ENCODE assay signal across 9 cellular contexts in the genomic region with DNA sequence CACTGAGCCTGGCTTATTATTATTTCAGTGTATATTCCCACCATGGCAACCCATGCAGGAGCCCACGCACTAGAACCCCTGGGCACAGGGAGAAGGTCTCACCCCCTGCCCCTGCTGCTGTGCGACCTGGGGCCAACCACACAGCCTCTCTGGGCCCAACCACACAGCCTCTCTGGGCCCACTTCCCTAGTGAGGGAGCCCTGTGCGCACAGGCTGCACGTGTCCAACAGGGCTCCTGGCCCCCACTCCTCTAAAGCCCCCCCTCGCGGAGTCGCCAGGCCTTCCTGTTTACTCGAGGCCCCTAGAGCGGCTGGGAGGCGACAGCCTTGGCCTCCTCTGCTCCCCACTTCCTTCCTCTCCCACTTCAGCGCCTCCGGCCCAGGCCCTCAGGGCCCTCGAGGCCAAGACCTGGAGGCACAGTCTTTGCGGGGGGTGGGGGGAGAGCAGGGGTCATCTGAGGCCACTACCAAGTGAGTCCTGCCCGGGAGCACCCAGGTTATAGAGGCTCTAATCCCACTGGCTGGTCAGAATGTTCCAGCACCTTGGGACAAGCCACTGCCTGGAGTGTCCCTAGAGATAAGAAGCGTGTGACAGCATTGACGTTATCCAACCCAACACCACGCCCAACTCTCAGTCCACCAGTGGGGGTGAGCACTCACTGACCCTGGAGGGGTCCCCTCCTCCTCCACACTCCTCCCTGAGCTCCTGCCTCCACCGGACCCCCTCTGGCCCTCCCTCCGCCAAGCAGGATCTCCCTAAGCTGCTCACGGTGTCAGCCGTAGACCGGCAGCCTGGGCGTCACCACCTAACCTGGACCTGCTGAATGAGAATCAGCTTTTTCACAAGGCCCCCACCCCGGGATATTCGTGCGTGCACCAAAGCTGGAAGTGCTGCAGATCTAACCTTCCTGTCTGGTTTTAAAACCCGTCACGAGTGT. TPM values are rescaled to one million over a fixed set of nuclear protein-coding genes. Genes with fewer than 3 reads are reported as not detected.
DNase-seq lines count a peak whose midpoint lies in the region; ATAC-seq, FAIRE-seq and TF ChIP-seq lines count a peak whose summit lies in the region.
"Had no signal": no experiment of that assay in that cellular context is flagged by ENCODE, and none has a peak within 500 bp of the region (broad histone marks: within the 10 kb centered on the region; RNA-seq: fewer than 3 reads in every experiment).

No MANE protein-coding gene starts in this region.

- in situ Hi-C loops in GM12878 (cut with MboI) = no loop called here

- H3K4me1 ChIP-seq in Peyer's patch (peaks cover 0 to 41% (median 36%) of the 10 kb centered on the region in 4 donors), GM12878 (ENCODE audit: control insufficient read depth, insufficient read depth, low read length) (peaks cover 31% of the 10 kb centered on the region), mucosa of descending colon (ENCODE audit: low read depth) (no peaks in the 10 kb centered on the region), thyroid gland (peaks cover 20 to 61% of the 10 kb centered on the region in 2 donors)

- RAD21 ChIA-PET in GM12878 (lab: Charles Lee; ENCODE audit: unreplicated experiment) = interaction anchor here (0.6 to 1.3 kb wide), 5 partner anchors 34 to 128 kb away, joined by 3 to 5 read pairs (median 3); a partner anchor contains a TSS

- FAIRE-seq in GM12878 (lab: Jason Lieb, UNC) = no peak
- FAIRE-seq: frontal cortex had no signal

- 22% methylated on average over 29 of the region's 29 CpGs for WGBS in GM12878 (ENCODE audit: insufficient coverage, insufficient replicate concordance, low lambda C conversion rate, missing lambda C conversion rate)
- 45 to 46% methylated on average over 26 to 29 of the region's 29 CpGs for WGBS in thyroid gland, 2 donors

- H3K27me3 ChIP-seq in Peyer's patch = no peaks in the 10 kb centered on the region
- no peaks in the 10 kb centered on the region for H3K27me3 ChIP-seq in GM12878 (replicated peaks in 1 of 2; ENCODE audit: control insufficient read depth in 2 of 2, insufficient read depth in 2 of 2, low read length in 1 of 2)
- no peaks in the 10 kb centered on the region for H3K27me3 ChIP-seq in thyroid gland

- BruUV-seq in GM12878 (replicated peaks; lab: Mats Ljungman, UMichigan) = no TSS peak

- TF ChIP-seq RAD21 in GM12878 (IDR thresholded peaks at IDR 0.05; ENCODE audit: insufficient read depth, low read depth, low read length) = no peak

- DNase-seq in Ammon's horn (ENCODE audit: low spot score) = peak; percentile 74
- DNase-seq in Peyer's patch = peak; percentile 71 to 96 (median 94)
- no peak for DNase-seq in GM12878 (ENCODE audit: low read depth, low spot score)
- peak; percentile 72 to 92 (median 79) for DNase-seq in mucosa of descending colon
- DNase-seq in thyroid gland = peak; percentile 62
- DNase-seq in SHP77 (lab: John Stamatoyannopoulos, UW) = no peak
- DNase-seq in NK-92 (lab: John Stamatoyannopoulos, UW; ENCODE audit: unreplicated experiment) = no peak
- DNase-seq in SK-N-DZ (ENCODE audit: low spot score) = no peak

- H3K9me3 ChIP-seq in Peyer's patch (no peaks in the 10 kb centered on the region), GM12878 (replicated peaks; ENCODE audit: control insufficient read depth, insufficient read depth, low read length) (no peaks in the 10 kb centered on the region), mucosa of descending colon (no peaks in the 10 kb centered on the region), thyroid gland (no peaks in the 10 kb centered on the region)

- no peak for TF ChIP-seq CTCF in Peyer's patch (IDR thresholded peaks at IDR 0.05)
- no peak for TF ChIP-seq CTCF in GM12878 (IDR thresholded peaks at IDR 0.05 in 2 of 3, conservative IDR thresholded peaks at IDR 0.05 in 1 of 3; ENCODE audit: control insufficient read depth in 2 of 3, extremely low read depth in 1 of 3, insufficient read depth in 1 of 3, low read depth in 3 of 3, low read length in 3 of 3)
- no peak for TF ChIP-seq CTCF in mucosa of descending colon (IDR thresholded peaks at IDR 0.05)
- TF ChIP-seq CTCF in thyroid gland (IDR thresholded peaks at IDR 0.05) = no peak

- no peak overlapping the region for H3K4me2 ChIP-seq in GM12878 (ENCODE audit: control insufficient read depth, insufficient read depth)

- SMC1A ChIA-PET in GM12878 (lab: Charles Lee; ENCODE audit: uncharacterized antibody, unreplicated experiment) = interaction anchor here (0.9 kb wide), 2 partner anchors 59 to 127 kb away, joined by 3 to 5 read pairs; a partner anchor contains a TSS

- CTCF ChIA-PET in GM12878 (lab: Yijun Ruan, JAX) = interaction anchor here (0.7 to 3.1 kb wide), 7 partner anchors 7 to 127 kb away, joined by 3 to 14 read pairs (median 4); a partner anchor contains a TSS

- H3K9ac ChIP-seq in GM12878 (ENCODE audit: control insufficient read depth, insufficient read depth, low read length) = no peak overlapping the region

- H3K79me2 ChIP-seq in GM12878 (ENCODE audit: control insufficient read depth, insufficient read depth, low read length) = no peaks in the 10 kb centered on the region

- peak; percentile 19 for ATAC-seq in GM12878
- ATAC-seq in mucosa of descending colon = peak; percentile 78

- H3K27ac ChIP-seq in Peyer's patch = peak overlapping the region; percentile 77 to 82 (median 80)
- no peak overlapping the region for H3K27ac ChIP-seq in GM12878 (ENCODE audit: control insufficient read depth, insufficient read depth)
- peak overlapping the region; percentile 65 to 79 (median 77) for H3K27ac ChIP-seq in thyroid gland

- intact Hi-C loops in GM12878 (cut with micrococcal nuclease; ENCODE audit: unreplicated experiment) (no loop called here), mucosa of descending colon (cut with DNase I, micrococcal nuclease) (no loop called here), thyroid gland (cut with DNase I) (loop anchor here (10.0 kb wide), 1 partner anchor 78 kb away; a partner anchor contains a TSS)

- H3K4me3 ChIP-seq in Peyer's patch = no peak overlapping the region
- H3K4me3 ChIP-seq in GM12878 = no peak overlapping the region
- no peak overlapping the region for H3K4me3 ChIP-seq in mucosa of descending colon
- no peak overlapping the region for H3K4me3 ChIP-seq in thyroid gland (replicated peaks in 1 of 3)

- no peaks in the 10 kb centered on the region for H4K20me1 ChIP-seq in GM12878 (ENCODE audit: control insufficient read depth, insufficient read depth)

- H2AFZ ChIP-seq in GM12878 (ENCODE audit: control insufficient read depth, low read depth, low read length) = peak overlapping the region; percentile 72

- TF ChIP-seq EP300 in GM12878 (IDR thresholded peaks at IDR 0.05; ENCODE audit: borderline replicate concordance in 1 of 2, control insufficient read depth in 1 of 2, low read depth in 2 of 2, low read length in 2 of 2) = no peak

- no peaks in the 10 kb centered on the region for H3K36me3 ChIP-seq in Peyer's patch
- no peaks in the 10 kb centered on the region for H3K36me3 ChIP-seq in GM12878 (ENCODE audit: control insufficient read depth in 2 of 2, insufficient read depth in 2 of 2, low read length in 1 of 2)
- H3K36me3 ChIP-seq in mucosa of descending colon (ENCODE audit: low read depth) = no peaks in the 10 kb centered on the region
- peaks cover 0 to under 1% of the 10 kb centered on the region in 2 donors for H3K36me3 ChIP-seq in thyroid gland

- POLR2A ChIA-PET in GM12878 (lab: Charles Lee) = interaction anchor here (0.6 kb wide), 1 partner anchor 57 kb away, joined by 3 read pairs; no protein-coding TSS in a partner anchor

- no peak for TF ChIP-seq POLR2A in Peyer's patch (IDR thresholded peaks at IDR 0.05)
- TF ChIP-seq POLR2A in GM12878 (IDR thresholded peaks at IDR 0.05; ENCODE audit: low read depth, low read length) = no peak
- TF ChIP-seq POLR2A in thyroid gland (IDR thresholded peaks at IDR 0.05) = no peak

RNA-seq across cellular contexts. Expression of a gene that starts 7.9 kb away (rescaled TPM):
- total RNA-seq in Peyer's patch (10 to 100 TPM in 3 of 4 donors, 1 to 10 TPM in 1; 7.0 to 49.5 (median 25.0) TPM), GM12878 (2014; rRNA removed) (0.60 and 0.79 TPM in 2 replicates), GM12878 (2014; rRNA removed; fragmentation: Illumina TruSeq; extraction: Trizol) (0.64 and 1.0 TPM in 2 replicates), GM12878 (2021) (9.1 and 10.1 TPM in 2 replicates), mucosa of descending colon (10 to 100 TPM; 18.3 to 35.5 (median 34.8) TPM), thyroid gland (100 to 1,000 TPM in 1 of 4 donors, 10 to 100 TPM in 3; 45.6 to 115 (median 51.1) TPM)
- total RNA-seq in GM12878 (2013; cell fraction: nucleolus; rRNA removed) = 4.0 and 5.4 TPM in 2 replicates
- 1.8 TPM for polyA plus RNA-seq in GM12878 (2011; ENCODE audit: low read depth)
- polyA plus RNA-seq in GM12878 (2011; rRNA removed) (0.16 and 0.18 TPM in 2 replicates), GM12878 (2014; fragmentation: Illumina TruSeq; extraction: Trizol) (0.98 and 3.0 TPM in 2 replicates), GM12878 (2014; fragmentation: Nextera tagmentation; extraction: Ambion mirVana) (under 1 TPM; 0.14 to 0.24 TPM), GM12878 (2014; rRNA removed) (3.3 and 4.2 TPM in 2 replicates), GM12878 (2016; fragmentation: Nextera tagmentation; extraction: Ambion mirVana) (1 to 10 TPM; 4.2 to 5.0 TPM)
- polyA plus RNA-seq in GM12878 (2011; cell fraction: cytosol; rRNA removed) = 0.37 and 0.43 TPM in 2 replicates
- polyA plus RNA-seq in GM12878 (2011; cell fraction: nucleus; rRNA removed) = 1.2 and 1.6 TPM in 2 replicates
- polyA plus RNA-seq in GM12878 (2012) = 4.8 and 5.9 TPM in 2 replicates
- 0.15 and 0.41 TPM in 2 replicates for polyA minus RNA-seq in GM12878 (2011; rRNA and poly(A)+ RNA removed)
- polyA minus RNA-seq in GM12878 (2011; cell fraction: cytosol; rRNA and poly(A)+ RNA removed) = 1.2 and 2.0 TPM in 2 replicates
- 0.12 and 0.67 TPM in 2 replicates for polyA minus RNA-seq in GM12878 (2011; cell fraction: nucleus; rRNA and poly(A)+ RNA removed)
- 0.74 and 0.76 TPM in 2 replicates for polyA plus RNA-seq in SK-N-DZ (2014; cell fraction: cytosol; rRNA removed)
- polyA plus RNA-seq in SK-N-DZ (2014; cell fraction: nucleus; rRNA removed) = 0.28 and 0.34 TPM in 2 replicates

RNA-seq across cellular contexts. Expression of a gene that starts 15.1 kb away (rescaled TPM):
- total RNA-seq in Peyer's patch = 10 to 100 TPM in 3 of 4 donors, 1 to 10 TPM in 1; 2.5 to 22.3 (median 18.4) TPM
- total RNA-seq in GM12878 (2013; cell fraction: nucleolus; rRNA removed) = 1.8 and 2.4 TPM in 2 replicates
- 0.87 and 3.1 TPM in 2 replicates for total RNA-seq in GM12878 (2014; rRNA removed)
- 0.14 and 1.8 TPM in 2 replicates for total RNA-seq in GM12878 (2014; rRNA removed; fragmentation: Illumina TruSeq; extraction: Trizol)
- 2.1 and 2.2 TPM in 2 replicates for total RNA-seq in GM12878 (2021)
- 1.8 TPM for polyA plus RNA-seq in GM12878 (2011; ENCODE audit: low read depth)
- polyA plus RNA-seq in GM12878 (2011; rRNA removed) = 0.98 and 1.8 TPM in 2 replicates
- polyA plus RNA-seq in GM12878 (2011; cell fraction: cytosol; rRNA removed) = 2.5 and 3.1 TPM in 2 replicates
- polyA plus RNA-seq in GM12878 (2011; cell fraction: nucleus; rRNA removed) = 21.6 and 27.7 TPM in 2 replicates
- polyA plus RNA-seq in GM12878 (2012) = 5.1 and 8.4 TPM in 2 replicates
- polyA plus RNA-seq in GM12878 (2014; fragmentation: Illumina TruSeq; extraction: Trizol) = 1.3 and 1.8 TPM in 2 replicates
- 1 to 10 TPM in 1 of 2 experiments, under 1 TPM in 1; 0.23 to 1.4 TPM for polyA plus RNA-seq in GM12878 (2014; fragmentation: Nextera tagmentation; extraction: Ambion mirVana)
- 2.1 and 4.7 TPM in 2 replicates for polyA plus RNA-seq in GM12878 (2014; rRNA removed)
- 1 to 10 TPM; 1.4 to 2.2 TPM for polyA plus RNA-seq in GM12878 (2016; fragmentation: Nextera tagmentation; extraction: Ambion mirVana)
- 0.29 and 0.88 TPM in 2 replicates for polyA minus RNA-seq in GM12878 (2011; rRNA and poly(A)+ RNA removed)
- 3.3 and 6.0 TPM in 2 replicates for polyA minus RNA-seq in GM12878 (2011; cell fraction: cytosol; rRNA and poly(A)+ RNA removed)
- polyA minus RNA-seq in GM12878 (2011; cell fraction: nucleus; rRNA and poly(A)+ RNA removed) = 0.24 and 0.67 TPM in 2 replicates
- total RNA-seq in mucosa of descending colon = 100 to 1,000 TPM in 2 of 3 donors, 10 to 100 TPM in 1; 66.7 to 157 (median 106) TPM
- 10 to 100 TPM; 56.3 to 98.9 (median 86.3) TPM for total RNA-seq in thyroid gland
- 61.6 and 106 TPM in 2 replicates for polyA plus RNA-seq in SK-N-DZ (2014; cell fraction: cytosol; rRNA removed)
- 55.2 and 64.2 TPM in 2 replicates for polyA plus RNA-seq in SK-N-DZ (2014; cell fraction: nucleus; rRNA removed)

RNA-seq across cellular contexts. Expression of a gene that starts 37.1 kb away (rescaled TPM):
- 10 to 100 TPM in 3 of 4 donors, 1 to 10 TPM in 1; 7.7 to 88.3 (median 18.9) TPM for total RNA-seq in Peyer's patch
- total RNA-seq in GM12878 (2013; cell fraction: nucleolus; rRNA removed) = 55.6 and 55.9 TPM in 2 replicates
- 22.6 and 27.0 TPM in 2 replicates for total RNA-seq in GM12878 (2014; rRNA removed)
- total RNA-seq in GM12878 (2014; rRNA removed; fragmentation: Illumina TruSeq; extraction: Trizol) = 16.0 and 17.6 TPM in 2 replicates
- 21.1 and 23.2 TPM in 2 replicates for total RNA-seq in GM12878 (2021)
- 9.5 TPM for polyA plus RNA-seq in GM12878 (2011; ENCODE audit: low read depth)
- polyA plus RNA-seq in GM12878 (2011; rRNA removed) = 13.9 and 24.6 TPM in 2 replicates
- 28.4 and 35.1 TPM in 2 replicates for polyA plus RNA-seq in GM12878 (2011; cell fraction: cytosol; rRNA removed)
- polyA plus RNA-seq in GM12878 (2011; cell fraction: nucleus; rRNA removed) = 55.5 and 94.2 TPM in 2 replicates
- polyA plus RNA-seq in GM12878 (2012) = 19.0 and 22.5 TPM in 2 replicates
- 7.2 and 16.1 TPM in 2 replicates for polyA plus RNA-seq in GM12878 (2014; fragmentation: Illumina TruSeq; extraction: Trizol)
- polyA plus RNA-seq in GM12878 (2014; fragmentation: Nextera tagmentation; extraction: Ambion mirVana) = under 1 TPM; 0.40 to 0.48 TPM
- polyA plus RNA-seq in GM12878 (2014; rRNA removed) = 24.0 and 24.7 TPM in 2 replicates
- 10 to 100 TPM; 12.6 to 12.7 TPM for polyA plus RNA-seq in GM12878 (2016; fragmentation: Nextera tagmentation; extraction: Ambion mirVana)
- polyA minus RNA-seq in GM12878 (2011; rRNA and poly(A)+ RNA removed) = 20.8 and 26.1 TPM in 2 replicates
- 4.7 and 8.0 TPM in 2 replicates for polyA minus RNA-seq in GM12878 (2011; cell fraction: cytosol; rRNA and poly(A)+ RNA removed)
- polyA minus RNA-seq in GM12878 (2011; cell fraction: nucleus; rRNA and poly(A)+ RNA removed) = 12.1 and 16.7 TPM in 2 replicates
- total RNA-seq in mucosa of descending colon = 100 to 1,000 TPM; 121 to 266 (median 175) TPM
- total RNA-seq in thyroid gland = 100 to 1,000 TPM in 1 of 4 donors, 10 to 100 TPM in 3; 39.2 to 124 (median 50.8) TPM
- 28.5 and 39.2 TPM in 2 replicates for polyA plus RNA-seq in SK-N-DZ (2014; cell fraction: cytosol; rRNA removed)
- 30.8 and 39.5 TPM in 2 replicates for polyA plus RNA-seq in SK-N-DZ (2014; cell fraction: nucleus; rRNA removed)

RNA-seq across cellular contexts. Expression of a gene that starts 54.5 kb away (rescaled TPM):
- total RNA-seq in Peyer's patch (100 to 1,000 TPM in 1 of 4 donors, 10 to 100 TPM in 3; 39.9 to 119 (median 46.7) TPM), GM12878 (2014; rRNA removed) (48.3 and 57.4 TPM in 2 replicates), GM12878 (2014; rRNA removed; fragmentation: Illumina TruSeq; extraction: Trizol) (20.7 and 23.7 TPM in 2 replicates), GM12878 (2021) (56.1 and 64.1 TPM in 2 replicates), mucosa of descending colon (10 to 100 TPM; 31.0 to 39.2 (median 37.2) TPM), thyroid gland (10 to 100 TPM in 3 of 4 donors, 1 to 10 TPM in 1; 8.9 to 27.4 (median 19.1) TPM)
- total RNA-seq in GM12878 (2013; cell fraction: nucleolus; rRNA removed) = 98.4 and 112 TPM in 2 replicates
- polyA plus RNA-seq in GM12878 (2011; ENCODE audit: low read depth) = 11.8 TPM
- polyA plus RNA-seq in GM12878 (2011; rRNA removed) (6.9 and 16.4 TPM in 2 replicates), GM12878 (2014; fragmentation: Illumina TruSeq; extraction: Trizol) (3.0 and 13.5 TPM in 2 replicates), GM12878 (2014; fragmentation: Nextera tagmentation; extraction: Ambion mirVana) (1 to 10 TPM; 4.2 to 6.6 TPM), GM12878 (2014; rRNA removed) (63.2 and 68.1 TPM in 2 replicates), GM12878 (2016; fragmentation: Nextera tagmentation; extraction: Ambion mirVana) (10 to 100 TPM; 46.7 to 49.9 TPM)
- polyA plus RNA-seq in GM12878 (2011; cell fraction: cytosol; rRNA removed) = 38.1 and 52.2 TPM in 2 replicates
- polyA plus RNA-seq in GM12878 (2011; cell fraction: nucleus; rRNA removed) = 59.2 and 59.5 TPM in 2 replicates
- polyA plus RNA-seq in GM12878 (2012) = 40.4 and 47.8 TPM in 2 replicates
- 23.9 and 54.0 TPM in 2 replicates for polyA minus RNA-seq in GM12878 (2011; rRNA and poly(A)+ RNA removed)
- 25.1 and 31.3 TPM in 2 replicates for polyA minus RNA-seq in GM12878 (2011; cell fraction: cytosol; rRNA and poly(A)+ RNA removed)
- polyA minus RNA-seq in GM12878 (2011; cell fraction: nucleus; rRNA and poly(A)+ RNA removed) = 27.2 and 51.5 TPM in 2 replicates
- polyA plus RNA-seq in SK-N-DZ (2014; cell fraction: cytosol; rRNA removed) = 28.1 and 28.4 TPM in 2 replicates
- polyA plus RNA-seq in SK-N-DZ (2014; cell fraction: nucleus; rRNA removed) = 18.1 and 19.8 TPM in 2 replicates

RNA-seq across cellular contexts. Expression of a gene that starts 59.7 kb away (rescaled TPM):
- total RNA-seq in Peyer's patch = 100 to 1,000 TPM in 1 of 4 donors, 10 to 100 TPM in 3; 46.1 to 105 (median 71.5) TPM
- 131 and 132 TPM in 2 replicates for total RNA-seq in GM12878 (2013; cell fraction: nucleolus; rRNA removed)
- 62.8 and 79.6 TPM in 2 replicates for total RNA-seq in GM12878 (2014; rRNA removed)
- 43.3 and 44.4 TPM in 2 replicates for total RNA-seq in GM12878 (2014; rRNA removed; fragmentation: Illumina TruSeq; extraction: Trizol)
- 89.3 and 98.3 TPM in 2 replicates for total RNA-seq in GM12878 (2021)
- polyA plus RNA-seq in GM12878 (2011; ENCODE audit: low read depth) = 30.5 TPM
- 34.1 and 64.4 TPM in 2 replicates for polyA plus RNA-seq in GM12878 (2011; rRNA removed)
- 91.2 and 99.0 TPM in 2 replicates for polyA plus RNA-seq in GM12878 (2011; cell fraction: cytosol; rRNA removed)
- polyA plus RNA-seq in GM12878 (2011; cell fraction: nucleus; rRNA removed) = 158 and 216 TPM in 2 replicates
- polyA plus RNA-seq in GM12878 (2012) = 47.6 and 62.7 TPM in 2 replicates
- 49.0 and 81.2 TPM in 2 replicates for polyA plus RNA-seq in GM12878 (2014; fragmentation: Illumina TruSeq; extraction: Trizol)
- 1 to 10 TPM; 1.2 to 8.2 TPM for polyA plus RNA-seq in GM12878 (2014; fragmentation: Nextera tagmentation; extraction: Ambion mirVana)
- polyA plus RNA-seq in GM12878 (2014; rRNA removed) = 88.1 and 95.0 TPM in 2 replicates
- 100 to 1,000 TPM; 112 to 127 TPM for polyA plus RNA-seq in GM12878 (2016; fragmentation: Nextera tagmentation; extraction: Ambion mirVana)
- 61.6 and 82.1 TPM in 2 replicates for polyA minus RNA-seq in GM12878 (2011; rRNA and poly(A)+ RNA removed)
- 29.7 and 45.3 TPM in 2 replicates for polyA minus RNA-seq in GM12878 (2011; cell fraction: cytosol; rRNA and poly(A)+ RNA removed)
- polyA minus RNA-seq in GM12878 (2011; cell fraction: nucleus; rRNA and poly(A)+ RNA removed) = 25.9 and 46.4 TPM in 2 replicates
- total RNA-seq in mucosa of descending colon = 10 to 100 TPM; 41.0 to 46.5 (median 41.3) TPM
- 10 to 100 TPM; 58.5 to 78.0 (median 62.1) TPM for total RNA-seq in thyroid gland
- polyA plus RNA-seq in SK-N-DZ (2014; cell fraction: cytosol; rRNA removed) = 66.0 and 76.4 TPM in 2 replicates
- 139 and 156 TPM in 2 replicates for polyA plus RNA-seq in SK-N-DZ (2014; cell fraction: nucleus; rRNA removed)

Comparison
In these comparisons a context has a peak if more than half of its experiments do, and no peak if none do; other contexts are left out.
1. DNase-seq: peak in Ammon's horn (single experiment), Peyer's patch (3 of 3), mucosa of descending colon (3 of 3) and thyroid gland (2 of 2); none in GM12878 (single experiment), SHP77 (0 of 2), NK-92 (single experiment) and SK-N-DZ (single experiment).